Comparison of ENCODE assay signal across 1 cellular context in the genomic region with DNA sequence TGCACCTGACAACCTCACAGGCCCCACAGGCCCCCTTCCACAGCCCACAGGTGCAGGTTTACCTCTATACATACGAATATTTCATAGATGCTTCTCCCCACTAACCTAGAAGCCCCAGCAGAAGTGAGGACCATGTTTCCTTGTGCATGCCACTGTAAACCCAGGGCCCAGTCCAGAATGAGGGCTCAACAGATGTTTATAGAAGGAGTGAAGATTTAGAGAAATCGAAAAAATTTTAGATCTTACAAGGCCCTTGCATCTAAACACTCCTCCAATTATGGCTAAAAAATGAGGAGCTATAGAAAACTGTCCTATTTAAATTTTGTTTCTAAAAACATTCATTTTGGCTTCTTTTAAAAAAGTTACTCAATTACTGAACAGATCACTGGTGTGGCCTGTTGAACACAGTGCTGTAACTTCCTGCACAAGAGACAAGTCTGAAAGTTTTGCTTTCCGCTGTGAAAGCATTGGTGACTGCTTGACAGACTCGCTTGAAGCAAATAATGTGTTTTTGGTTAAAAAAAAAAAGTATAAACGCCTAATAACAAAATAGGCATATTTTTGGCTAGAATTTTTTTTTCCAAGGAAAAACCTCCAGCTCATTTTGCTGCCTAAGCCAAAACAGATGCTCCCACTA.
TF ChIP-seq lines count a peak whose summit lies in the region.

No MANE protein-coding gene starts in this region.

TF ChIP-seq in H1, 55 proteins besides CTCF, POLR2A, EP300 and RAD21:
- TF ChIP-seq SIN3A (conservative IDR thresholded peaks at IDR 0.05 in 1 of 2, IDR thresholded peaks at IDR 0.05 in 1 of 2; ENCODE audit: low read depth in 1 of 2, low read length in 2 of 2) (no peak), CREB1 (IDR thresholded peaks at IDR 0.05) (no peak), SIRT6 (IDR thresholded peaks at IDR 0.05; ENCODE audit: low read length) (no peak), JUN (IDR thresholded peaks at IDR 0.05; ENCODE audit: low read depth, low read length) (no peak), SP2 (IDR thresholded peaks at IDR 0.05; ENCODE audit: low read length) (no peak), MAFK (IDR thresholded peaks at IDR 0.05; ENCODE audit: low read depth, low read length) (no peak), USF2 (IDR thresholded peaks at IDR 0.05; ENCODE audit: low read length) (no peak), HDAC6 (IDR thresholded peaks at IDR 0.05; ENCODE audit: low read depth, low read length) (no peak), CBX5 (IDR thresholded peaks at IDR 0.05; ENCODE audit: low read depth, low read length) (no peak), CTBP2 (IDR thresholded peaks at IDR 0.05; ENCODE audit: borderline replicate concordance, insufficient read depth, insufficient read length, low read length) (no peak), CHD1 (IDR thresholded peaks at IDR 0.05; ENCODE audit: low read depth, low read length) (no peak), RNF2 (IDR thresholded peaks at IDR 0.05; ENCODE audit: borderline replicate concordance, low read depth, low read length, missing control alignments, poor library complexity, severe bottlenecking) (no peak), EZH2 (IDR thresholded peaks at IDR 0.05; ENCODE audit: low read depth, low read length, severe bottlenecking) (no peak), SP1 (IDR thresholded peaks at IDR 0.05; ENCODE audit: low read depth, low read length) (no peak), CBX8 (IDR thresholded peaks at IDR 0.05; ENCODE audit: borderline replicate concordance, low read depth, low read length) (no peak)
